Comparison of ENCODE assay signal across 8 cellular contexts in the genomic region with DNA sequence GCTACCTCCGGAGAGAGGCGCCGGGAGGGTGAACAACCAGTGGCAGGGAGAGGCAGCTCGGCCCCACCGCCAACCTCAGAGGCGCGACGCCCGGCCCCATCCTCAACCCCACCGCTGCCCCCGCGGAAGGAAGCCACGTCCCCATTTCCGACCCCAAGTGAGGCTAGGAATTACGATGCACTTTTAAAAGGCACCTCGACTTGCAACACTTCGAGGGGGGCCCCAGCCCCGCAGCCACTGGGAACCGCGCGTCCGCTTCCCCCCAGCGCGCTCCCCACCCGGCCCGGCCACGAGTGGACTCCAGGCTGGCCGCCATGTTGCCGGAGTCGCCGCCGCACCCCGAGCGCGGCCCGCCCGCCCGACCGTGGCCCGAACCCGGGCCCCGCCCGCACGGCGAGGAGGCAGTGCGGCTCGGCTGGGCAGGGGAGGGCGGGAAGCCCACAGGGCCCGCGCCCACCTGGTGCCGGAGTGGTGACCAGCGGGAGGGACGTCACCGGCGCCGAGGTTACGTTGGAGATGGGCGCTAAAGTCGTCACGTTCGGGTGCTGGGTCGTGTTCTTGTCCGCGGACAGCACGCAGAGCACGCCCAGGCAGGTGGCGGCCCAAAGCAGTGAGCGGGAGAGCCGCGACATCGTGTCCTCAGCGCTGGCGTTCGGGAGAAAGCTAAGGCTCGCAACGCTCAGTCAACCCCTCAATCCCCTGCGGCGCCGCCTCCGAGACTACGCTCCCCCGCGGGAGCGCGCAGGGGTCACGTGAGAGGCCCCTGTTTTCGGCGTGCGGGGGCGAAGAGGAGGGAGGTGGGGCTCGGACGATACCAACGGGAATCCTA. TPM values are rescaled to one million over a fixed set of nuclear protein-coding genes. Genes with fewer than 3 reads are reported as not detected.
DNase-seq lines count a peak whose midpoint lies in the region; ATAC-seq, FAIRE-seq and TF ChIP-seq lines count a peak whose summit lies in the region.

CD164 (minus strand) TSS at position 721 of the 829 bp plus-strand sequence; CDS start at position 632, 89 bp downstream.

- H3K27ac Mint-ChIP-seq in activated T-cell treated with anti-CD3 and anti-CD28 coated beads, Interleukin-2, amount 50 U/mL, for 72 hours = peak within 1 kb of the TSS; percentile 100
- peak within 1 kb of the TSS; percentile 99 to 100 (median 100) for H3K27ac Mint-ChIP-seq in naive B cell
- H3K27ac Mint-ChIP-seq in stimulated activated effector memory CD8-positive, alpha-beta T cell treated with anti-CD3 and anti-CD28 coated beads, Interleukin-12 subunit alpha, Interleukin-12 subunit beta, amount 100 ng/mL, for 72 hours = peak within 1 kb of the TSS; percentile 99

- intact Hi-C loops in esophagus squamous epithelium (cut with DNase I) = loop anchor here (10.0 kb wide), 1 partner anchor 197 kb away; no protein-coding TSS in a partner anchor

- WGBS in esophagus squamous epithelium, 2 donors = 0 to 1% methylated on average over 4 to 22 of the region's 93 CpGs

- no peaks in the 10 kb centered on the region for H3K27me3 ChIP-seq in esophagus squamous epithelium

- peaks cover 16 to 26% of the 10 kb centered on the region in 2 donors for H3K36me3 Mint-ChIP-seq in activated T-cell treated with anti-CD3 and anti-CD28 coated beads, Interleukin-2, amount 50 U/mL, for 72 hours (ENCODE audit: insufficient read depth in 2 of 2)
- peaks cover 8 to 15% of the 10 kb centered on the region in 2 donors for H3K36me3 Mint-ChIP-seq in naive B cell
- H3K36me3 Mint-ChIP-seq in stimulated activated effector memory CD8-positive, alpha-beta T cell treated with anti-CD3 and anti-CD28 coated beads, Interleukin-12 subunit alpha, Interleukin-12 subunit beta, amount 100 ng/mL, for 72 hours = peaks cover 63% of the 10 kb centered on the region

- no peaks in the 10 kb centered on the region for H3K9me3 Mint-ChIP-seq in activated T-cell treated with anti-CD3 and anti-CD28 coated beads, Interleukin-2, amount 50 U/mL, for 72 hours
- no peaks in the 10 kb centered on the region for H3K9me3 Mint-ChIP-seq in naive B cell
- H3K9me3 Mint-ChIP-seq in stimulated activated effector memory CD8-positive, alpha-beta T cell treated with anti-CD3 and anti-CD28 coated beads, Interleukin-12 subunit alpha, Interleukin-12 subunit beta, amount 100 ng/mL, for 72 hours = no peaks in the 10 kb centered on the region

- peak within 1 kb of the TSS; percentile 100 for H3K27ac ChIP-seq in esophagus squamous epithelium

- peak within 1 kb of the TSS; percentile 80 to 97 (median 95) for H3K4me3 ChIP-seq in esophagus squamous epithelium

- no peak for FAIRE-seq in RCC 7860 (lab: Jason Lieb, UNC)

- DNase-seq in DMS79 (lab: John Stamatoyannopoulos, UW) = peak; percentile 88
- peak; percentile 96 for DNase-seq in KG1 (lab: John Stamatoyannopoulos, UW)
- peak; percentile 77 for DNase-seq in RCC 7860 (ENCODE audit: low spot score)
- peak; percentile 94 to 97 for DNase-seq in activated T-cell treated with anti-CD3 and anti-CD28 coated beads, Interleukin-2, amount 50 U/mL, for 72 hours
- DNase-seq in esophagus squamous epithelium (lab: John Stamatoyannopoulos, UW) = peak; percentile 87
- peak; percentile 94 for DNase-seq in naive B cell
- peak; percentile 77 to 96 for DNase-seq in stimulated activated effector memory CD8-positive, alpha-beta T cell treated with anti-CD3 and anti-CD28 coated beads, Interleukin-12 subunit alpha, Interleukin-12 subunit beta, amount 100 ng/mL, for 72 hours (ENCODE audit: low spot score in 2 of 2)

- peak in 1 of 6 experiments; percentile 3 for TF ChIP-seq CTCF in esophagus squamous epithelium (IDR thresholded peaks at IDR 0.05)

- peak within 1 kb of the TSS; percentile 92 to 99 for H3K4me3 Mint-ChIP-seq in activated T-cell treated with anti-CD3 and anti-CD28 coated beads, Interleukin-2, amount 50 U/mL, for 72 hours
- H3K4me3 Mint-ChIP-seq in naive B cell = peak within 1 kb of the TSS; percentile 88 to 100 (median 97)
- peak within 1 kb of the TSS; percentile 82 for H3K4me3 Mint-ChIP-seq in stimulated activated effector memory CD8-positive, alpha-beta T cell treated with anti-CD3 and anti-CD28 coated beads, Interleukin-12 subunit alpha, Interleukin-12 subunit beta, amount 100 ng/mL, for 72 hours

- no peaks in the 10 kb centered on the region for H3K27me3 Mint-ChIP-seq in activated T-cell treated with anti-CD3 and anti-CD28 coated beads, Interleukin-2, amount 50 U/mL, for 72 hours (ENCODE audit: low read depth)
- H3K27me3 Mint-ChIP-seq in naive B cell = no peaks in the 10 kb centered on the region

- H3K36me3 ChIP-seq in esophagus squamous epithelium = peaks cover 0 to 23% (median 3%) of the 10 kb centered on the region in 3 donors

- ATAC-seq in GM21723 (IDR thresholded peaks at IDR 0.05; ENCODE audit: unreplicated experiment) (peak; percentile 50), naive B cell (ENCODE audit: low read depth in 2 of 2) (peak; percentile 56 to 58)
- peak; percentile 66 for ATAC-seq in activated T-cell treated with anti-CD3 and anti-CD28 coated beads, Interleukin-2, amount 50 U/mL, for 72 hours (replicated peaks in 1 of 2)
- peak; percentile 73 for ATAC-seq in stimulated activated effector memory CD8-positive, alpha-beta T cell treated with anti-CD3 and anti-CD28 coated beads, Interleukin-12 subunit alpha, Interleukin-12 subunit beta, amount 100 ng/mL, for 72 hours

- TF ChIP-seq POLR2A in esophagus squamous epithelium (IDR thresholded peaks at IDR 0.05) = peak in 2 of 4 donors; percentile 94 to 98

- peaks cover 55% of the 10 kb centered on the region for H3K4me1 Mint-ChIP-seq in activated T-cell treated with anti-CD3 and anti-CD28 coated beads, Interleukin-2, amount 50 U/mL, for 72 hours (ENCODE audit: low read depth)
- peaks cover 48 to 49% (median 49%) of the 10 kb centered on the region in 3 donors for H3K4me1 Mint-ChIP-seq in naive B cell
- H3K4me1 Mint-ChIP-seq in stimulated activated effector memory CD8-positive, alpha-beta T cell treated with anti-CD3 and anti-CD28 coated beads, Interleukin-12 subunit alpha, Interleukin-12 subunit beta, amount 100 ng/mL, for 72 hours = peaks cover 35% of the 10 kb centered on the region

- H3K9me3 ChIP-seq in esophagus squamous epithelium = no peaks in the 10 kb centered on the region

- peaks cover 7 to 64% (median 18%) of the 10 kb centered on the region in 3 donors for H3K4me1 ChIP-seq in esophagus squamous epithelium

RNA-seq across cellular contexts. Expression of gene CD164, which starts in this region (rescaled TPM):
- 100 to 1,000 TPM; 164 to 215 TPM for total RNA-seq in activated T-cell treated with anti-CD3 and anti-CD28 coated beads, Interleukin-2, amount 50 U/mL, for 72 hours
- total RNA-seq in esophagus squamous epithelium = 100 to 1,000 TPM in 2 of 4 donors, 10 to 100 TPM in 2; 60.8 to 129 (median 97.1) TPM
- 100 to 1,000 TPM; 215 to 341 (median 245) TPM for polyA plus RNA-seq in naive B cell (ENCODE audit: low read depth in 6 of 6)

Comparison
In these comparisons a context has a peak if more than half of its experiments do, and no peak if none do; other contexts are left out.
1. Peak in every context shown above with its lines: DNase-seq, ATAC-seq, H3K4me3 ChIP-seq and H3K27ac ChIP-seq.